25 cellular contexts compared by ENCODE assay signal in genomic region chr12:94584370-94584769, GRCh38.
"Had no signal": no experiment of that assay in that cellular context is flagged by ENCODE, and none has a peak within 500 bp of the region (broad histone marks: within the 10 kb centered on the region; RNA-seq: fewer than 3 reads in every experiment).

No MANE protein-coding gene starts in this region.

- H3K4me1 ChIP-seq: colonic mucosa had no signal

- H3K9me3 ChIP-seq: colonic mucosa, esophagus muscularis mucosa, esophagus squamous epithelium, gastrocnemius medialis, gastroesophageal sphincter, heart left ventricle, heart right ventricle had no signal

- DNase-seq: colonic mucosa; cortex of kidney; dermis blood vessel endothelial cell; dorsolateral prefrontal cortex; effector CD4-positive, alpha-beta T cell; effector CD8-positive, alpha-beta T cell; effector memory CD4-positive, alpha-beta T cell; effector memory CD8-positive, alpha-beta T cell; endodermal cell; erythroblast; esophagus squamous epithelium; foreskin fibroblast; foreskin keratinocyte; foreskin melanocyte; gastrocnemius medialis; glutamatergic neuron; head of caudate nucleus; heart left ventricle; heart right ventricle had no signal

- H3K36me3 ChIP-seq: colonic mucosa had no signal

- ATAC-seq: effector memory CD8-positive, alpha-beta T cell; esophagus mucosa; foreskin keratinocyte; gastrocnemius medialis; gastroesophageal sphincter; heart left ventricle; heart right ventricle had no signal

- H3K4me3 ChIP-seq: colonic mucosa, coronary artery, dorsolateral prefrontal cortex, esophagus muscularis mucosa, esophagus squamous epithelium, gastrocnemius medialis, gastroesophageal sphincter, heart left ventricle, heart right ventricle had no signal

- H3K27ac ChIP-seq: colonic mucosa, coronary artery, epithelial cell of prostate, esophagus muscularis mucosa, esophagus squamous epithelium, foreskin keratinocyte, gastrocnemius medialis, heart left ventricle, heart right ventricle had no signal

- H3K27me3 Mint-ChIP-seq: effector memory CD8-positive, alpha-beta T cell had no signal

- H3K4me3 Mint-ChIP-seq: dendritic cell treated with granulocyte-macrophage colony-stimulating factor and Interleukin-4, amounts not matched to agents 40 ng/mL and 50 ng/mL, for 4 days; effector memory CD8-positive, alpha-beta T cell; endodermal cell had no signal

- H3K9me3 Mint-ChIP-seq: dendritic cell treated with granulocyte-macrophage colony-stimulating factor and Interleukin-4, amounts not matched to agents 40 ng/mL and 50 ng/mL, for 4 days; effector memory CD8-positive, alpha-beta T cell; endodermal cell had no signal

- H3K27me3 ChIP-seq: colonic mucosa, dorsolateral prefrontal cortex, esophagus muscularis mucosa, esophagus squamous epithelium, foreskin keratinocyte, gastrocnemius medialis, gastroesophageal sphincter, heart left ventricle, heart right ventricle had no signal

- H3K27ac Mint-ChIP-seq: dendritic cell treated with granulocyte-macrophage colony-stimulating factor and Interleukin-4, amounts not matched to agents 40 ng/mL and 50 ng/mL, for 4 days; effector memory CD8-positive, alpha-beta T cell; endodermal cell had no signal
